Comparison of ENCODE assay signal across 26 cellular contexts in the genomic region with DNA sequence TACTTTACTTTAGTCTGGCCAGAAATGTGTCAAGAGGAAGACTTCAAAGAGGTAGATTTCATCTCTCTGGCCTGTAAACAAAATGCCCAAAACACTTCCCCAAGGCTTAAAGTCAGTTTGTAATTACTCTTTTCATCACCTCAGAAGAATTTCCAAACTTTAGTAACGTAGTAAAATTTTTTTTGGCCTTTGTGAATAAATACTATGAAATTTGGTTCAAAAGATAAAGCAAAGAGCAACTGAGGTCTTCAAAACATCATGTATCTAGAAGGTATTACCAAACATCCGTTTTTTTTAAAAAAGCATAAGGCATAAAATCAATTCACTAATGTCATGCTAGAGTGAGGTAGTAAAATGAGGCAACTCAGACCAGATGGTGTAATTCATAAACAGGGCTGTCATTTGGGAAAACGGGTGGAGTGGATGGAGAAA. TPM values are rescaled to one million over a fixed set of nuclear protein-coding genes. Genes with fewer than 3 reads are reported as not detected.
DNase-seq lines count a peak whose midpoint lies in the region; ATAC-seq, FAIRE-seq and TF ChIP-seq lines count a peak whose summit lies in the region.
"Had no signal": no experiment of that assay in that cellular context is flagged by ENCODE, and none has a peak within 500 bp of the region (broad histone marks: within the 10 kb centered on the region; RNA-seq: fewer than 3 reads in every experiment).

No MANE protein-coding gene starts in this region.

- H4K20me1 ChIP-seq in Karpas-422 (ENCODE audit: insufficient read depth, low read depth, low read length) = no peaks in the 10 kb centered on the region

- intact Hi-C loops in mucosa of descending colon (cut with DNase I, micrococcal nuclease) = no loop called here

- H3K27me3 ChIP-seq in Karpas-422 (ENCODE audit: low read length) = no peaks in the 10 kb centered on the region
- H3K27me3 ChIP-seq: body of pancreas, left lung, pancreas, suprapubic skin had no signal

- H3K9me3 ChIP-seq in Karpas-422 (ENCODE audit: low read length) (no peaks in the 10 kb centered on the region), mucosa of descending colon (no peaks in the 10 kb centered on the region)
- H3K9me3 ChIP-seq: body of pancreas, left lung, pancreas, SJSA1, suprapubic skin had no signal

- no peaks in the 10 kb centered on the region for H3K9me2 ChIP-seq in Karpas-422 (replicated peaks; ENCODE audit: insufficient read depth, low read length)

- H3K36me3 ChIP-seq in Karpas-422 (ENCODE audit: insufficient read depth, low read length) = no peaks in the 10 kb centered on the region
- H3K36me3 ChIP-seq in mucosa of descending colon (ENCODE audit: low read depth) = no peaks in the 10 kb centered on the region
- H3K36me3 ChIP-seq: left lung, pancreas, SJSA1, suprapubic skin had no signal

- H2AFZ ChIP-seq in Karpas-422 (ENCODE audit: low read length) = no peak overlapping the region

- H3K4me3 ChIP-seq in Karpas-422 (ENCODE audit: low read length) (no peak overlapping the region), mucosa of descending colon (no peak overlapping the region)
- H3K4me3 ChIP-seq: body of pancreas, left lung, pancreas, SJSA1, suprapubic skin had no signal

- no peaks in the 10 kb centered on the region for H3K79me2 ChIP-seq in Karpas-422 (ENCODE audit: low read length)

- no peak overlapping the region for H3K4me2 ChIP-seq in Karpas-422 (ENCODE audit: low read depth, low read length, poor library complexity, severe bottlenecking)

- H3K4me1 ChIP-seq in Karpas-422 (ENCODE audit: low read length) (no peaks in the 10 kb centered on the region), mucosa of descending colon (ENCODE audit: low read depth) (no peaks in the 10 kb centered on the region)

- DNase-seq in Ammon's horn (ENCODE audit: low spot score) (peak; percentile 23), NCI-H1694 (lab: John Stamatoyannopoulos, UW) (peak; percentile 82), fibroblast of peridontal ligament (ENCODE audit: extremely low read depth) (peak; percentile 71), omental fat pad (ENCODE audit: low spot score) (no peak), Karpas-422 (no peak), D721Med (ENCODE audit: insufficient read length, low spot score) (no peak), HuH-7.5 (ENCODE audit: low spot score) (no peak), mucosa of descending colon (no peak)
- DNase-seq: activated CD4-positive, alpha-beta T cell treated with anti-CD3 and anti-CD28 coated beads for 48 hours; activated naive CD8-positive, alpha-beta T cell treated with anti-CD3 and anti-CD28 coated beads for 36 hours; body of pancreas; CD4-positive, alpha-beta memory T cell; endodermal cell; left lung; midbrain; NCI-H1105; NCI-H510A; pancreas; stimulated activated CD4-positive, alpha-beta T cell treated with anti-CD3 and anti-CD28 coated beads, Interleukin-1b, Interleukin-23, amount 100 ng/mL, for 48 hours had no signal

- ATAC-seq in omental fat pad (ENCODE audit: low FRiP score) (peak; percentile 70), mucosa of descending colon (no peak)
- ATAC-seq: left lung; natural killer cell treated with Interleukin-12 subunit alpha and Interleukin-12 subunit beta and Interleukin-15 and Interleukin-18, amount 100 ng/mL, for 72 hours; Panc1 had no signal

- TF ChIP-seq CTCF in omental fat pad (IDR thresholded peaks at IDR 0.05) (no peak), D721Med (IDR thresholded peaks at IDR 0.05; ENCODE audit: insufficient read depth, missing control alignments) (no peak), mucosa of descending colon (IDR thresholded peaks at IDR 0.05) (no peak)

- FAIRE-seq in D721Med (lab: Jason Lieb, UNC) = no peak
- FAIRE-seq: colon, GM12892, pancreas, urothelium cell line had no signal

- no peak overlapping the region for H3K9ac ChIP-seq in Karpas-422 (ENCODE audit: low read length)

- H3K27ac ChIP-seq in Karpas-422 (ENCODE audit: low read length) = no peak overlapping the region
- H3K27ac ChIP-seq: left lung, pancreas, SJSA1, suprapubic skin had no signal

RNA-seq across cellular contexts. Expression of a gene that starts 51.4 kb away (rescaled TPM):
- total RNA-seq in omental fat pad (10 to 100 TPM; 10.3 to 43.3 (median 21.5) TPM), mucosa of descending colon (1 to 10 TPM; 2.6 to 7.5 (median 4.6) TPM)
- 1.4 and 1.5 TPM in 2 replicates for total RNA-seq in Karpas-422 (2014; rRNA removed; shearing (Covaris generic); ENCODE audit: low replicate concordance)

RNA-seq across cellular contexts. Expression of a gene that starts 51.4 kb away (rescaled TPM):
- total RNA-seq in omental fat pad (100 to 1,000 TPM in 1 of 4 donors, 10 to 100 TPM in 3; 61.1 to 123 (median 75.1) TPM), mucosa of descending colon (10 to 100 TPM; 56.4 to 74.8 (median 56.6) TPM)
- total RNA-seq in Karpas-422 (2014; rRNA removed; shearing (Covaris generic); ENCODE audit: low replicate concordance) = 11.8 and 31.3 TPM in 2 replicates

Comparison
In these comparisons a context has a peak if more than half of its experiments do, and no peak if none do; other contexts are left out.
1. DNase-seq: peak in Ammon's horn (single experiment), NCI-H1694 (single experiment) and fibroblast of peridontal ligament (single experiment); none in omental fat pad (single experiment), Karpas-422 (single experiment), D721Med (single experiment), HuH-7.5 (single experiment) and mucosa of descending colon (0 of 3).